ENCODE assay signal across 1 cellular context in the genomic region with DNA sequence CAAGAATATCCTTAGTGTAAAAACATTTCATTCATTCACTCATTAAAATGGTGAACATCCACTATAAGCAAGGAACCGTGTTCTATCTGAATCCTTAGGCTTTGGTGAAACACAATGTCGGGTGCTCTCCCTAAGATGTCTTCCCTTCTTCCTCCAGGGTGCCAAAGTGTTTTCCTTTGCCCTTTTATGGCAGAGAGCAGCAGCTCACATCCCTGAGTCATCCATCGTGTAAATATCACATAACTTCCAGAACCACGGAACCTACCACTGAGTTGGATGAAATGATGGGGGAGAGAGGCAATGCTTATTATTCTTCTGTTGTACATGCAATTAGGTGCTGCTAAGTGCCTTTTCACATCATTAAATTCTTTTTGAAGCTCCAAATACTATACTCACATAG.
TF ChIP-seq lines count a peak whose summit lies in the region.

No MANE protein-coding gene starts in this region.

TF ChIP-seq in GM23338, 12 proteins besides CTCF, POLR2A, EP300 and RAD21 (continued from another document):
- TF ChIP-seq, protein P1, sequence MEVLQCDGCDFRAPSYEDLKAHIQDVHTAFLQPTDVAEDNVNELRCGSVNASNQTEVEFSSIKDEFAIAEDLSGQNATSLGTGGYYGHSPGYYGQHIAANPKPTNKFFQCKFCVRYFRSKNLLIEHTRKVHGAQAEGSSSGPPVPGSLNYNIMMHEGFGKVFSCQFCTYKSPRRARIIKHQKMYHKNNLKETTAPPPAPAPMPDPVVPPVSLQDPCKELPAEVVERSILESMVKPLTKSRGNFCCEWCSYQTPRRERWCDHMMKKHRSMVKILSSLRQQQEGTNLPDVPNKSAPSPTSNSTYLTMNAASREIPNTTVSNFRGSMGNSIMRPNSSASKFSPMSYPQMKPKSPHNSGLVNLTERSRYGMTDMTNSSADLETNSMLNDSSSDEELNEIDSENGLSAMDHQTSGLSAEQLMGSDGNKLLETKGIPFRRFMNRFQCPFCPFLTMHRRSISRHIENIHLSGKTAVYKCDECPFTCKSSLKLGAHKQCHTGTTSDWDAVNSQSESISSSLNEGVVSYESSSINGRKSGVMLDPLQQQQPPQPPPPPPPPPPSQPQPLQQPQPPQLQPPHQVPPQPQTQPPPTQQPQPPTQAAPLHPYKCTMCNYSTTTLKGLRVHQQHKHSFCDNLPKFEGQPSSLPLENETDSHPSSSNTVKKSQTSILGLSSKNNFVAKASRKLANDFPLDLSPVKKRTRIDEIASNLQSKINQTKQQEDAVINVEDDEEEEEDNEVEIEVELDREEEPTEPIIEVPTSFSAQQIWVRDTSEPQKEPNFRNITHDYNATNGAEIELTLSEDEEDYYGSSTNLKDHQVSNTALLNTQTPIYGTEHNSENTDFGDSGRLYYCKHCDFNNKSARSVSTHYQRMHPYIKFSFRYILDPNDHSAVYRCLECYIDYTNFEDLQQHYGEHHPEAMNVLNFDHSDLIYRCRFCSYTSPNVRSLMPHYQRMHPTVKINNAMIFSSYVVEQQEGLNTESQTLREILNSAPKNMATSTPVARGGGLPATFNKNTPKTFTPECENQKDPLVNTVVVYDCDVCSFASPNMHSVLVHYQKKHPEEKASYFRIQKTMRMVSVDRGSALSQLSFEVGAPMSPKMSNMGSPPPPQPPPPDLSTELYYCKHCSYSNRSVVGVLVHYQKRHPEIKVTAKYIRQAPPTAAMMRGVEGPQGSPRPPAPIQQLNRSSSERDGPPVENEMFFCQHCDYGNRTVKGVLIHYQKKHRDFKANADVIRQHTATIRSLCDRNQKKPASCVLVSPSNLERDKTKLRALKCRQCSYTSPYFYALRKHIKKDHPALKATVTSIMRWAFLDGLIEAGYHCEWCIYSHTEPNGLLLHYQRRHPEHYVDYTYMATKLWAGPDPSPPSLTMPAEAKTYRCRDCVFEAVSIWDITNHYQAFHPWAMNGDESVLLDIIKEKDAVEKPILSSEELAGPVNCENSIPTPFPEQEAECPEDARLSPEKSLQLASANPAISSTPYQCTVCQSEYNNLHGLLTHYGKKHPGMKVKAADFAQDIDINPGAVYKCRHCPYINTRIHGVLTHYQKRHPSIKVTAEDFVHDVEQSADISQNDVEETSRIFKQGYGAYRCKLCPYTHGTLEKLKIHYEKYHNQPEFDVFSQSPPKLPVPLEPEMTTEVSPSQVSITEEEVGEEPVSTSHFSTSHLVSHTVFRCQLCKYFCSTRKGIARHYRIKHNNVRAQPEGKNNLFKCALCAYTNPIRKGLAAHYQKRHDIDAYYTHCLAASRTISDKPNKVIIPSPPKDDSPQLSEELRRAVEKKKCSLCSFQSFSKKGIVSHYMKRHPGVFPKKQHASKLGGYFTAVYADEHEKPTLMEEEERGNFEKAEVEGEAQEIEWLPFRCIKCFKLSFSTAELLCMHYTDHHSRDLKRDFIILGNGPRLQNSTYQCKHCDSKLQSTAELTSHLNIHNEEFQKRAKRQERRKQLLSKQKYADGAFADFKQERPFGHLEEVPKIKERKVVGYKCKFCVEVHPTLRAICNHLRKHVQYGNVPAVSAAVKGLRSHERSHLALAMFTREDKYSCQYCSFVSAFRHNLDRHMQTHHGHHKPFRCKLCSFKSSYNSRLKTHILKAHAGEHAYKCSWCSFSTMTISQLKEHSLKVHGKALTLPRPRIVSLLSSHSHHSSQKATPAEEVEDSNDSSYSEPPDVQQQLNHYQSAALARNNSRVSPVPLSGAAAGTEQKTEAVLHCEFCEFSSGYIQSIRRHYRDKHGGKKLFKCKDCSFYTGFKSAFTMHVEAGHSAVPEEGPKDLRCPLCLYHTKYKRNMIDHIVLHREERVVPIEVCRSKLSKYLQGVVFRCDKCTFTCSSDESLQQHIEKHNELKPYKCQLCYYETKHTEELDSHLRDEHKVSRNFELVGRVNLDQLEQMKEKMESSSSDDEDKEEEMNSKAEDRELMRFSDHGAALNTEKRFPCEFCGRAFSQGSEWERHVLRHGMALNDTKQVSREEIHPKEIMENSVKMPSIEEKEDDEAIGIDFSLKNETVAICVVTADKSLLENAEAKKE (CRISPR knock-in tag; IDR thresholded peaks at IDR 0.05) = no peak
